In the genomic region with DNA sequence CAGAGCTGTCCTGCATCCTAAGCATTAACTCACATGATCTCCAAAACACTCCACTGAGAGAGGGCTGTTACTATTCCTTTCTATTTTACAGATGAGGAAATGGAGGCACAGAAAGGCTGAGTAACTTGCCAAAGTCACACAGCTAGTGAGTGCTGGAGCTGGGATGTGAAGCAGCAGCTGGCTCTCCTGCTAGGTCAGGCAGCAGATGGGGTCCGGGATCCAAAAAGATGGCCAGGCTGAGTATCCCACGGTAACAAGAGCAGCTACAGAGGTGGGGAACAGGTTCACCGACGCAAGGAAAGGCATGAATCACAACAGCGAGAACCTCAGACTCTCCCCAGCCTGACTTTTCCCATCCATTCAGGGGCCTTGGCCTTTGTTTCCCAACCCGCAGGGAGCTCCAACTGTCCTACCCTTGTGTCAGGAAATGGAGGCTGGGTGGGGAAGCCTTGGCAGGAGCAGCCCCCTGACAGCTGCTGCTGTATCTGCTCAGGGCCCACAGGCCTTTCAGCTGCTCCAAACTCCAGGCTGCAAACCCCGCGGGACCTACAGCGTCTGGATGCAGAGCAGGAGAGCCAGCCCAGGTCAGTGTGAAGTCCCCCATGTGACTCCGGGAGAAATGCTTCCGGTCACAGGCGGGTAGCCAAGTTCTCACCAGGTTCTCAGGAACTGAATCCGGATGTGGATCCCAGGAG, we compare ENCODE assay signal across 2 cellular contexts.
TF ChIP-seq lines count a peak whose summit lies in the region.

No MANE protein-coding gene starts in this region.

TF ChIP-seq in H1, 55 proteins besides CTCF, POLR2A, EP300 and RAD21:
- TF ChIP-seq, protein P1, sequence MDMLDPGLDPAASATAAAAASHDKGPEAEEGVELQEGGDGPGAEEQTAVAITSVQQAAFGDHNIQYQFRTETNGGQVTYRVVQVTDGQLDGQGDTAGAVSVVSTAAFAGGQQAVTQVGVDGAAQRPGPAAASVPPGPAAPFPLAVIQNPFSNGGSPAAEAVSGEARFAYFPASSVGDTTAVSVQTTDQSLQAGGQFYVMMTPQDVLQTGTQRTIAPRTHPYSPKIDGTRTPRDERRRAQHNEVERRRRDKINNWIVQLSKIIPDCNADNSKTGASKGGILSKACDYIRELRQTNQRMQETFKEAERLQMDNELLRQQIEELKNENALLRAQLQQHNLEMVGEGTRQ (IDR thresholded peaks at IDR 0.05; ENCODE audit: low read length), result no peak
- TF ChIP-seq HDAC2 (IDR thresholded peaks at IDR 0.05; ENCODE audit: borderline replicate concordance in 1 of 2, low read depth in 2 of 2, low read length in 2 of 2), result no peak
- no peak for TF ChIP-seq CHD1 (IDR thresholded peaks at IDR 0.05; ENCODE audit: low read depth, low read length)
- no peak for TF ChIP-seq SRF (IDR thresholded peaks at IDR 0.05; ENCODE audit: low read depth, low read length)
- no peak for TF ChIP-seq CHD2 (IDR thresholded peaks at IDR 0.05; ENCODE audit: low read length)
- no peak for TF ChIP-seq CBX5 (IDR thresholded peaks at IDR 0.05; ENCODE audit: low read depth, low read length)
- no peak for TF ChIP-seq KDM4A (IDR thresholded peaks at IDR 0.05; ENCODE audit: low read depth, low read length, severe bottlenecking)
- no peak for TF ChIP-seq POU5F1 (IDR thresholded peaks at IDR 0.05; ENCODE audit: low read depth, low read length)
- TF ChIP-seq SIX5 (IDR thresholded peaks at IDR 0.05; ENCODE audit: low read depth, low read length), result no peak
- TF ChIP-seq SIN3A (conservative IDR thresholded peaks at IDR 0.05 in 1 of 2, IDR thresholded peaks at IDR 0.05 in 1 of 2; ENCODE audit: low read depth in 1 of 2, low read length in 2 of 2), result no peak
- TF ChIP-seq, protein P2, sequence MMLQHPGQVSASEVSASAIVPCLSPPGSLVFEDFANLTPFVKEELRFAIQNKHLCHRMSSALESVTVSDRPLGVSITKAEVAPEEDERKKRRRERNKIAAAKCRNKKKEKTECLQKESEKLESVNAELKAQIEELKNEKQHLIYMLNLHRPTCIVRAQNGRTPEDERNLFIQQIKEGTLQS (IDR thresholded peaks at IDR 0.05; ENCODE audit: insufficient read depth, low read depth, low read length), result no peak
- TF ChIP-seq GTF2F1 (IDR thresholded peaks at IDR 0.05; ENCODE audit: borderline replicate concordance, low read depth, low read length), result no peak
- no peak for TF ChIP-seq YY1 (IDR thresholded peaks at IDR 0.05; ENCODE audit: low read depth, low read length)
- no peak for TF ChIP-seq BCL11A (IDR thresholded peaks at IDR 0.05; ENCODE audit: low read depth in 2 of 2, low read length in 2 of 2)
- no peak for TF ChIP-seq EGR1 (IDR thresholded peaks at IDR 0.05; ENCODE audit: borderline replicate concordance, low read depth, low read length)
- TF ChIP-seq KDM1A (IDR thresholded peaks at IDR 0.05; ENCODE audit: borderline replicate concordance, low read length), result no peak
- TF ChIP-seq HDAC6 (IDR thresholded peaks at IDR 0.05; ENCODE audit: low read depth, low read length), result no peak
- TF ChIP-seq SAP30 (IDR thresholded peaks at IDR 0.05; ENCODE audit: insufficient read depth, insufficient replicate concordance, low read length), result no peak
- no peak for TF ChIP-seq NANOG (IDR thresholded peaks at IDR 0.05; ENCODE audit: insufficient read depth, low read depth, low read length, poor library complexity, severe bottlenecking)
- TF ChIP-seq, protein P3, sequence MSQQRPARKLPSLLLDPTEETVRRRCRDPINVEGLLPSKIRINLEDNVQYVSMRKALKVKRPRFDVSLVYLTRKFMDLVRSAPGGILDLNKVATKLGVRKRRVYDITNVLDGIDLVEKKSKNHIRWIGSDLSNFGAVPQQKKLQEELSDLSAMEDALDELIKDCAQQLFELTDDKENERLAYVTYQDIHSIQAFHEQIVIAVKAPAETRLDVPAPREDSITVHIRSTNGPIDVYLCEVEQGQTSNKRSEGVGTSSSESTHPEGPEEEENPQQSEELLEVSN (IDR thresholded peaks at IDR 0.05), result no peak

TF ChIP-seq in WTC11, 78 proteins besides CTCF, POLR2A, EP300 and RAD21 (continued from another document):
- TF ChIP-seq, protein P4, sequence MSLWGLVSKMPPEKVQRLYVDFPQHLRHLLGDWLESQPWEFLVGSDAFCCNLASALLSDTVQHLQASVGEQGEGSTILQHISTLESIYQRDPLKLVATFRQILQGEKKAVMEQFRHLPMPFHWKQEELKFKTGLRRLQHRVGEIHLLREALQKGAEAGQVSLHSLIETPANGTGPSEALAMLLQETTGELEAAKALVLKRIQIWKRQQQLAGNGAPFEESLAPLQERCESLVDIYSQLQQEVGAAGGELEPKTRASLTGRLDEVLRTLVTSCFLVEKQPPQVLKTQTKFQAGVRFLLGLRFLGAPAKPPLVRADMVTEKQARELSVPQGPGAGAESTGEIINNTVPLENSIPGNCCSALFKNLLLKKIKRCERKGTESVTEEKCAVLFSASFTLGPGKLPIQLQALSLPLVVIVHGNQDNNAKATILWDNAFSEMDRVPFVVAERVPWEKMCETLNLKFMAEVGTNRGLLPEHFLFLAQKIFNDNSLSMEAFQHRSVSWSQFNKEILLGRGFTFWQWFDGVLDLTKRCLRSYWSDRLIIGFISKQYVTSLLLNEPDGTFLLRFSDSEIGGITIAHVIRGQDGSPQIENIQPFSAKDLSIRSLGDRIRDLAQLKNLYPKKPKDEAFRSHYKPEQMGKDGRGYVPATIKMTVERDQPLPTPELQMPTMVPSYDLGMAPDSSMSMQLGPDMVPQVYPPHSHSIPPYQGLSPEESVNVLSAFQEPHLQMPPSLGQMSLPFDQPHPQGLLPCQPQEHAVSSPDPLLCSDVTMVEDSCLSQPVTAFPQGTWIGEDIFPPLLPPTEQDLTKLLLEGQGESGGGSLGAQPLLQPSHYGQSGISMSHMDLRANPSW (CRISPR knock-in tag; conservative IDR thresholded peaks at IDR 0.05; ENCODE audit: low read depth), result no peak
- TF ChIP-seq SMAD4 (CRISPR knock-in tag; IDR thresholded peaks at IDR 0.05), result no peak
- no peak for TF ChIP-seq NR1H2 (CRISPR knock-in tag; IDR thresholded peaks at IDR 0.05)
- no peak for TF ChIP-seq PRRX2 (CRISPR knock-in tag; IDR thresholded peaks at IDR 0.05)
- TF ChIP-seq HMGA2 (CRISPR knock-in tag; IDR thresholded peaks at IDR 0.05), result no peak
- TF ChIP-seq CREB1 (CRISPR knock-in tag; IDR thresholded peaks at IDR 0.05), result no peak
- TF ChIP-seq, protein P5, sequence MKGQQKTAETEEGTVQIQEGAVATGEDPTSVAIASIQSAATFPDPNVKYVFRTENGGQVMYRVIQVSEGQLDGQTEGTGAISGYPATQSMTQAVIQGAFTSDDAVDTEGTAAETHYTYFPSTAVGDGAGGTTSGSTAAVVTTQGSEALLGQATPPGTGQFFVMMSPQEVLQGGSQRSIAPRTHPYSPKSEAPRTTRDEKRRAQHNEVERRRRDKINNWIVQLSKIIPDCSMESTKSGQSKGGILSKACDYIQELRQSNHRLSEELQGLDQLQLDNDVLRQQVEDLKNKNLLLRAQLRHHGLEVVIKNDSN (CRISPR knock-in tag; IDR thresholded peaks at IDR 0.05), result no peak
- TF ChIP-seq ZNF232 (CRISPR knock-in tag; IDR thresholded peaks at IDR 0.05), result no peak
- no peak for TF ChIP-seq ZBTB21 (CRISPR knock-in tag; IDR thresholded peaks at IDR 0.05; ENCODE audit: borderline replicate concordance)
- TF ChIP-seq, protein P6, sequence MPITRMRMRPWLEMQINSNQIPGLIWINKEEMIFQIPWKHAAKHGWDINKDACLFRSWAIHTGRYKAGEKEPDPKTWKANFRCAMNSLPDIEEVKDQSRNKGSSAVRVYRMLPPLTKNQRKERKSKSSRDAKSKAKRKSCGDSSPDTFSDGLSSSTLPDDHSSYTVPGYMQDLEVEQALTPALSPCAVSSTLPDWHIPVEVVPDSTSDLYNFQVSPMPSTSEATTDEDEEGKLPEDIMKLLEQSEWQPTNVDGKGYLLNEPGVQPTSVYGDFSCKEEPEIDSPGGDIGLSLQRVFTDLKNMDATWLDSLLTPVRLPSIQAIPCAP (CRISPR knock-in tag; IDR thresholded peaks at IDR 0.05), result no peak
- TF ChIP-seq GRHL2 (CRISPR knock-in tag; IDR thresholded peaks at IDR 0.05; ENCODE audit: insufficient replicate concordance, severe bottlenecking), result no peak
- TF ChIP-seq, protein P7, sequence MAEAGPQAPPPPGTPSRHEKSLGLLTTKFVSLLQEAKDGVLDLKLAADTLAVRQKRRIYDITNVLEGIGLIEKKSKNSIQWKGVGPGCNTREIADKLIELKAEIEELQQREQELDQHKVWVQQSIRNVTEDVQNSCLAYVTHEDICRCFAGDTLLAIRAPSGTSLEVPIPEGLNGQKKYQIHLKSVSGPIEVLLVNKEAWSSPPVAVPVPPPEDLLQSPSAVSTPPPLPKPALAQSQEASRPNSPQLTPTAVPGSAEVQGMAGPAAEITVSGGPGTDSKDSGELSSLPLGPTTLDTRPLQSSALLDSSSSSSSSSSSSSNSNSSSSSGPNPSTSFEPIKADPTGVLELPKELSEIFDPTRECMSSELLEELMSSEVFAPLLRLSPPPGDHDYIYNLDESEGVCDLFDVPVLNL (CRISPR knock-in tag; IDR thresholded peaks at IDR 0.05; ENCODE audit: borderline replicate concordance, low read depth), result no peak
- TF ChIP-seq, protein P8, sequence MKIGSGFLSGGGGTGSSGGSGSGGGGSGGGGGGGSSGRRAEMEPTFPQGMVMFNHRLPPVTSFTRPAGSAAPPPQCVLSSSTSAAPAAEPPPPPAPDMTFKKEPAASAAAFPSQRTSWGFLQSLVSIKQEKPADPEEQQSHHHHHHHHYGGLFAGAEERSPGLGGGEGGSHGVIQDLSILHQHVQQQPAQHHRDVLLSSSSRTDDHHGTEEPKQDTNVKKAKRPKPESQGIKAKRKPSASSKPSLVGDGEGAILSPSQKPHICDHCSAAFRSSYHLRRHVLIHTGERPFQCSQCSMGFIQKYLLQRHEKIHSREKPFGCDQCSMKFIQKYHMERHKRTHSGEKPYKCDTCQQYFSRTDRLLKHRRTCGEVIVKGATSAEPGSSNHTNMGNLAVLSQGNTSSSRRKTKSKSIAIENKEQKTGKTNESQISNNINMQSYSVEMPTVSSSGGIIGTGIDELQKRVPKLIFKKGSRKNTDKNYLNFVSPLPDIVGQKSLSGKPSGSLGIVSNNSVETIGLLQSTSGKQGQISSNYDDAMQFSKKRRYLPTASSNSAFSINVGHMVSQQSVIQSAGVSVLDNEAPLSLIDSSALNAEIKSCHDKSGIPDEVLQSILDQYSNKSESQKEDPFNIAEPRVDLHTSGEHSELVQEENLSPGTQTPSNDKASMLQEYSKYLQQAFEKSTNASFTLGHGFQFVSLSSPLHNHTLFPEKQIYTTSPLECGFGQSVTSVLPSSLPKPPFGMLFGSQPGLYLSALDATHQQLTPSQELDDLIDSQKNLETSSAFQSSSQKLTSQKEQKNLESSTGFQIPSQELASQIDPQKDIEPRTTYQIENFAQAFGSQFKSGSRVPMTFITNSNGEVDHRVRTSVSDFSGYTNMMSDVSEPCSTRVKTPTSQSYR (CRISPR knock-in tag; IDR thresholded peaks at IDR 0.05), result no peak
- TF ChIP-seq, protein P9, sequence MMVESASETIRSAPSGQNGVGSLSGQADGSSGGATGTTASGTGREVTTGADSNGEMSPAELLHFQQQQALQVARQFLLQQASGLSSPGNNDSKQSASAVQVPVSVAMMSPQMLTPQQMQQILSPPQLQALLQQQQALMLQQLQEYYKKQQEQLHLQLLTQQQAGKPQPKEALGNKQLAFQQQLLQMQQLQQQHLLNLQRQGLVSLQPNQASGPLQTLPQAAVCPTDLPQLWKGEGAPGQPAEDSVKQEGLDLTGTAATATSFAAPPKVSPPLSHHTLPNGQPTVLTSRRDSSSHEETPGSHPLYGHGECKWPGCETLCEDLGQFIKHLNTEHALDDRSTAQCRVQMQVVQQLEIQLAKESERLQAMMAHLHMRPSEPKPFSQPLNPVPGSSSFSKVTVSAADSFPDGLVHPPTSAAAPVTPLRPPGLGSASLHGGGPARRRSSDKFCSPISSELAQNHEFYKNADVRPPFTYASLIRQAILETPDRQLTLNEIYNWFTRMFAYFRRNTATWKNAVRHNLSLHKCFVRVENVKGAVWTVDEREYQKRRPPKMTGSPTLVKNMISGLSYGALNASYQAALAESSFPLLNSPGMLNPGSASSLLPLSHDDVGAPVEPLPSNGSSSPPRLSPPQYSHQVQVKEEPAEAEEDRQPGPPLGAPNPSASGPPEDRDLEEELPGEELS (CRISPR knock-in tag; IDR thresholded peaks at IDR 0.05), result no peak
- no peak for TF ChIP-seq ZNF317 (CRISPR knock-in tag; IDR thresholded peaks at IDR 0.05; ENCODE audit: borderline replicate concordance, low read depth)
